ENCODE assay signal across 19 cellular contexts in genomic region chr1:30687886-30688285, GRCh38. TPM values are rescaled to one million over a fixed set of nuclear protein-coding genes. Genes with fewer than 3 reads are reported as not detected.
DNase-seq lines count a peak whose midpoint lies in the region; ATAC-seq and TF ChIP-seq lines count a peak whose summit lies in the region.
"Had no signal": no experiment of that assay in that cellular context is flagged by ENCODE, and none has a peak within 500 bp of the region (broad histone marks: within the 10 kb centered on the region; RNA-seq: fewer than 3 reads in every experiment).

No MANE protein-coding gene starts in this region.

- H3K36me3 ChIP-seq in HEK293 (ENCODE audit: control insufficient read depth in 2 of 2, insufficient read depth in 1 of 2, low read length in 2 of 2) (no peaks in the 10 kb centered on the region), WERI-Rb-1 (no peaks in the 10 kb centered on the region), upper lobe of left lung (no peaks in the 10 kb centered on the region)
- H3K36me3 ChIP-seq: HAP-1 had no signal

- no peak overlapping the region for H3K27ac Mint-ChIP-seq in activated T-cell treated with anti-CD3 and anti-CD28 coated beads, Interleukin-2, amount 50 U/mL, for 24 hours
- no peak overlapping the region for H3K27ac Mint-ChIP-seq in activated T-cell treated with anti-CD3 and anti-CD28 coated beads, Interleukin-2, amount 50 U/mL, for 72 hours
- H3K27ac Mint-ChIP-seq: CD14-positive monocyte; CD8-positive, alpha-beta T cell had no signal

- WGBS in upper lobe of left lung, 2 donors, result 84 to 96% methylated on average over 6 of the region's 6 CpGs

- TF ChIP-seq CTCF in HEK293 (tag by site-specific recombination; IDR thresholded peaks at IDR 0.05) (no peak), WERI-Rb-1 (IDR thresholded peaks at IDR 0.05; ENCODE audit: low read depth, low read length) (no peak), upper lobe of left lung (IDR thresholded peaks at IDR 0.05) (no peak)

- H3K4me3 ChIP-seq in HEK293 (ENCODE audit: low read depth, low read length), result no peak overlapping the region
- no peak overlapping the region for H3K4me3 ChIP-seq in WERI-Rb-1 (ENCODE audit: low read depth, low read length)
- no peak overlapping the region for H3K4me3 ChIP-seq in upper lobe of left lung
- H3K4me3 ChIP-seq: HAP-1 had no signal

- CTCF ChIA-PET in HEK293 (lab: Yijun Ruan, JAX), result no interaction called here

- peaks cover 43% of the 10 kb centered on the region for H3K27me3 Mint-ChIP-seq in activated T-cell treated with anti-CD3 and anti-CD28 coated beads, Interleukin-2, amount 50 U/mL, for 24 hours
- peaks cover 33% of the 10 kb centered on the region for H3K27me3 Mint-ChIP-seq in activated T-cell treated with anti-CD3 and anti-CD28 coated beads, Interleukin-2, amount 50 U/mL, for 72 hours (ENCODE audit: low read depth)

- H3K27ac ChIP-seq in HEK293 (ENCODE audit: extremely low read depth, low read depth, low read length) (no peak overlapping the region), WERI-Rb-1 (no peak overlapping the region), upper lobe of left lung (no peak overlapping the region)
- H3K27ac ChIP-seq: 22Rv1 had no signal

- TF ChIP-seq POLR2A in upper lobe of left lung (IDR thresholded peaks at IDR 0.05), result no peak

- H3K4me1 ChIP-seq in HEK293 (ENCODE audit: control insufficient read depth, insufficient read depth, low read length) (no peaks in the 10 kb centered on the region; the same call in 1 of the 2 replicates), upper lobe of left lung (peaks cover 0 to 12% (median 5%) of the 10 kb centered on the region in 4 donors)
- H3K4me1 ChIP-seq: HAP-1 had no signal

- peak; percentile 9 for DNase-seq in activated T-cell treated with anti-CD3 and anti-CD28 coated beads, Interleukin-2, amount 50 U/mL, for 24 hours
- DNase-seq in activated T-cell treated with anti-CD3 and anti-CD28 coated beads, Interleukin-2, amount 50 U/mL, for 72 hours, result no peak
- DNase-seq in WERI-Rb-1 (peak; percentile 2), posterior vena cava (ENCODE audit: low spot score) (peak; percentile 34), upper lobe of left lung (no peak), iPS-NIHi7 (ENCODE audit: extremely low spot score) (no peak)
- DNase-seq: CD8-positive, alpha-beta T cell; COR-L47; DMS153; DMS79 treated with DMSO at 0.1 percent for 48 hours; EL; GOT3 had no signal

- no peak for ATAC-seq in activated T-cell treated with anti-CD3 and anti-CD28 coated beads, Interleukin-2, amount 50 U/mL, for 72 hours (replicated peaks in 1 of 2)
- ATAC-seq in upper lobe of left lung (ENCODE audit: low FRiP score in 2 of 2), result no peak
- ATAC-seq in HG02840 (IDR thresholded peaks at IDR 0.05; ENCODE audit: low FRiP score, unreplicated experiment), result no peak
- ATAC-seq: CD8-positive, alpha-beta T cell had no signal

- POLR2A ChIA-PET in HEK293 (lab: Yijun Ruan, JAX), result no interaction called here

- no peak overlapping the region for H3K4me3 Mint-ChIP-seq in activated T-cell treated with anti-CD3 and anti-CD28 coated beads, Interleukin-2, amount 50 U/mL, for 24 hours
- no peak overlapping the region for H3K4me3 Mint-ChIP-seq in activated T-cell treated with anti-CD3 and anti-CD28 coated beads, Interleukin-2, amount 50 U/mL, for 72 hours
- H3K4me3 Mint-ChIP-seq: CD14-positive monocyte; CD8-positive, alpha-beta T cell had no signal

- intact Hi-C loops in posterior vena cava (cut with DNase I), result no loop called here

- no peak for TF ChIP-seq EP300 in upper lobe of left lung (IDR thresholded peaks at IDR 0.05)

- H3K9me3 ChIP-seq in HEK293 (ENCODE audit: control insufficient read depth, insufficient read depth, low read depth, low read length) (no peaks in the 10 kb centered on the region), WERI-Rb-1 (ENCODE audit: severe bottlenecking) (no peaks in the 10 kb centered on the region), upper lobe of left lung (no peaks in the 10 kb centered on the region)
- H3K9me3 ChIP-seq: HAP-1 had no signal

- peaks cover 7% of the 10 kb centered on the region for H3K4me1 Mint-ChIP-seq in activated T-cell treated with anti-CD3 and anti-CD28 coated beads, Interleukin-2, amount 50 U/mL, for 24 hours (ENCODE audit: low read depth)
- H3K4me1 Mint-ChIP-seq in activated T-cell treated with anti-CD3 and anti-CD28 coated beads, Interleukin-2, amount 50 U/mL, for 72 hours (ENCODE audit: low read depth), result peaks cover 15% of the 10 kb centered on the region

- H3K27me3 ChIP-seq in WERI-Rb-1 (ENCODE audit: insufficient read depth, low read depth, severe bottlenecking) (no peaks in the 10 kb centered on the region), upper lobe of left lung (peaks cover 0 to 17% (median 8%) of the 10 kb centered on the region in 4 donors)

- H3K9me3 Mint-ChIP-seq in activated T-cell treated with anti-CD3 and anti-CD28 coated beads, Interleukin-2, amount 50 U/mL, for 24 hours, result no peaks in the 10 kb centered on the region
- H3K9me3 Mint-ChIP-seq in activated T-cell treated with anti-CD3 and anti-CD28 coated beads, Interleukin-2, amount 50 U/mL, for 72 hours, result no peaks in the 10 kb centered on the region
- H3K9me3 Mint-ChIP-seq: CD8-positive, alpha-beta T cell had no signal

- H3K36me3 Mint-ChIP-seq in activated T-cell treated with anti-CD3 and anti-CD28 coated beads, Interleukin-2, amount 50 U/mL, for 24 hours (ENCODE audit: low read depth), result no peaks in the 10 kb centered on the region
- no peaks in the 10 kb centered on the region for H3K36me3 Mint-ChIP-seq in activated T-cell treated with anti-CD3 and anti-CD28 coated beads, Interleukin-2, amount 50 U/mL, for 72 hours (ENCODE audit: insufficient read depth in 2 of 2)
- H3K36me3 Mint-ChIP-seq: CD8-positive, alpha-beta T cell had no signal

TF ChIP-seq in HEK293, 187 proteins besides CTCF, POLR2A, EP300 and RAD21:
- TF ChIP-seq ZNF362 (tag by site-specific recombination; IDR thresholded peaks at IDR 0.05), result no peak
- 0 out of 2 replicates have a peak, but pooled peaks have one; percentile 12 for TF ChIP-seq ZNF664 (tag by site-specific recombination; IDR thresholded peaks at IDR 0.05)

RNA-seq across cellular contexts. Expression of gene MATN1, which starts 35.5 kb away (rescaled TPM):
- 1 to 10 TPM; 1.0 to 1.2 TPM for total RNA-seq in activated T-cell treated with anti-CD3 and anti-CD28 coated beads, Interleukin-2, amount 50 U/mL, for 72 hours
- total RNA-seq in posterior vena cava (not detected), upper lobe of left lung (under 1 TPM in 1 of 6 donors, not detected in 5; 0.15 TPM)
- total RNA-seq: A673, HT-29 had no signal

Comparison
In these comparisons a context has a peak if more than half of its experiments do, and no peak if none do; other contexts are left out.
1. DNase-seq: peak in activated T-cell treated with anti-CD3 and anti-CD28 coated beads, Interleukin-2, amount 50 U/mL, for 24 hours (single experiment), WERI-Rb-1 (single experiment) and posterior vena cava (single experiment); none in activated T-cell treated with anti-CD3 and anti-CD28 coated beads, Interleukin-2, amount 50 U/mL, for 72 hours (0 of 2), upper lobe of left lung (0 of 2) and iPS-NIHi7 (single experiment).